Comparison of ENCODE assay signal across 8 cellular contexts in the genomic region with DNA sequence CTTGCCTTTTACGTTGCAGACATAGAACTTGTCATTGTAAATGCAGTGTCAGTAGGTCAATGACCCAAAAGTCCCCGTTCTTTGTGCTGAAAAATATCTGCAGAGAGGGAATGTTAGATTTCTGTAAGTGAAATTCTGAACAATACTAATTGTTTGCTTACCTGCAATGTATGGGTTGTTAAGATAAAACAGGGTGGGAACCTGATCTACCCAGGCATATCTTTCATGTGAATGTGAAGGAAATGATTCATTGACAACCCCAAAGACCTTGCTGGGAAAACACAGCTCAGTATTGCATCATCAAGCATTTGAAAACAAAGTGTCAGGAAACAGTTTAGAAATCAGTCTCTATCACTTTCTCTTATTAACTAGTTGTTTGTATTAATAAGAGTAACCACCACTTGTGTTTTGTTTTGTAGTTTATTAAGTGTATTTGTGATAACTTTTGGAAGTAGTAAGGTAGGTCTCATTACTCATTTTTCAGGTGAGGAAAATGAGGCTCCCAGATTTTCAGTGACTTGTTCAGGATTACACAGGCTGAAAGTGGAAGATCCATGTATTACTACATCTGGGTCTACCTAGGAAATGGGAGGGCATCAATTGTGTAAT. TPM values are rescaled to one million over a fixed set of nuclear protein-coding genes. Genes with fewer than 3 reads are reported as not detected.
DNase-seq lines count a peak whose midpoint lies in the region; ATAC-seq and TF ChIP-seq lines count a peak whose summit lies in the region.

No MANE protein-coding gene starts in this region.

- no peaks in the 10 kb centered on the region for H3K27me3 ChIP-seq in ACC112 (ENCODE audit: insufficient read depth, low read length)

- peak overlapping the region; percentile 65 for H2AFZ ChIP-seq in ACC112 (ENCODE audit: low read length, unreplicated experiment)

- DNase-seq in RKO (ENCODE audit: low spot score) (peak; percentile 98), epithelial cell of prostate (ENCODE audit: low read depth, low spot score) (peak; percentile 87), omental fat pad (ENCODE audit: low spot score) (no peak), amygdala (lab: John Stamatoyannopoulos, UW) (no peak), GF-D8 (lab: John Stamatoyannopoulos, UW) (no peak)

- peaks cover 6% of the 10 kb centered on the region; the same call in 1 of the 2 replicates for H3K36me3 ChIP-seq in ACC112 (ENCODE audit: insufficient read depth, low read length)

- H3K4me1 ChIP-seq in ACC112 (ENCODE audit: control insufficient read depth, insufficient read depth, low read length, unreplicated experiment): peaks cover 52% of the 10 kb centered on the region

- ATAC-seq in GM21367 (IDR thresholded peaks at IDR 0.05; ENCODE audit: unreplicated experiment) (peak; percentile 57), omental fat pad (ENCODE audit: low FRiP score) (peak; percentile 79), HG02884 (IDR thresholded peaks at IDR 0.05; ENCODE audit: unreplicated experiment) (no peak)

- TF ChIP-seq CTCF in omental fat pad (IDR thresholded peaks at IDR 0.05): no peak

- peak overlapping the region; percentile 60 for H3K4me3 ChIP-seq in ACC112 (ENCODE audit: low read depth, low read length)

- peaks cover 2% of the 10 kb centered on the region for H3K79me2 ChIP-seq in ACC112 (ENCODE audit: control insufficient read depth, insufficient read depth, low read length, unreplicated experiment)

- H3K27ac ChIP-seq in ACC112 (ENCODE audit: low read depth, low read length): peak overlapping the region; percentile 100
- H3K27ac ChIP-seq in epithelial cell of prostate: peak overlapping the region; percentile 98

RNA-seq across cellular contexts. Expression of a gene that starts 57.9 kb away (rescaled TPM):
- total RNA-seq in omental fat pad: 100 to 1,000 TPM; 379 to 669 (median 479) TPM

Comparison
In these comparisons a context has a peak if more than half of its experiments do, and no peak if none do; other contexts are left out.
1. DNase-seq: peak in RKO (single experiment) and epithelial cell of prostate (single experiment); none in omental fat pad (single experiment), amygdala (0 of 56) and GF-D8 (single experiment).